20 cellular contexts compared by ENCODE assay signal in the genomic region with DNA sequence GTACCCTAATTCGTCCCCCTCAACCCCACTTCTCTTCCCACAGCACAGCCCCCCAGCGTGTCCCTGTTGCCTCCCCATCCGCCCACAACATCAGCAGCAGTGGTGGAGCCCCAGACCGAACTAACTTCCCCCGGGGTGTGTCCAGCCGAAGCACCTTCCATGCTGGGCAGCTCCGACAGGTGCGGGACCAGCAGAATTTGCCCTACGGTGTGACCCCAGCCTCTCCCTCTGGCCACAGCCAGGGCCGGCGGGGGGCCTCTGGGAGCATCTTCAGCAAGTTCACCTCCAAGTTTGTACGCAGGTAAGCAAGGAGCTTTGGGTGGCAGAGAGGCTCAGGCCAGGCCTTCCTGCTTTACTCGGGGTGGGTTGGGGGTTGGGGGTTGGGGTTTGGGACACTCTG. TPM values are rescaled to one million over a fixed set of nuclear protein-coding genes. Genes with fewer than 3 reads are reported as not detected.
"Had no signal": no experiment of that assay in that cellular context is flagged by ENCODE, and none has a peak within 500 bp of the region (broad histone marks: within the 10 kb centered on the region; RNA-seq: fewer than 3 reads in every experiment).

No MANE protein-coding gene starts in this region.

- H3K9me3 Mint-ChIP-seq: activated naive CD4-positive, alpha-beta T cell treated with anti-CD3 and anti-CD28 coated beads, Interleukin-2, amount 50 U/mL, for 24 hours; dendritic cell treated with granulocyte-macrophage colony-stimulating factor and Interleukin-4, amounts not matched to agents 40 ng/mL and 50 ng/mL, for 4 days; mesothelial cell of epicardium; naive thymus-derived CD8-positive, alpha-beta T cell; T-cell; T-helper 2 cell treated with Interferon-gamma antibody and Interleukin-4, amounts not matched to agents 5 μg/mL and 100 μg/mL, for 36 hours had no signal

- H3K27me3 ChIP-seq: foreskin keratinocyte, spleen had no signal

- H3K4me3 ChIP-seq: spleen had no signal

- H3K4me3 Mint-ChIP-seq: activated naive CD4-positive, alpha-beta T cell treated with anti-CD3 and anti-CD28 coated beads, Interleukin-2, amount 50 U/mL, for 24 hours; dendritic cell treated with granulocyte-macrophage colony-stimulating factor and Interleukin-4, amounts not matched to agents 40 ng/mL and 50 ng/mL, for 4 days; immature natural killer cell; mesothelial cell of epicardium; naive thymus-derived CD8-positive, alpha-beta T cell; T-cell; T-helper 2 cell treated with Interferon-gamma antibody and Interleukin-4, amounts not matched to agents 5 μg/mL and 100 μg/mL, for 36 hours had no signal

- DNase-seq: activated CD4-positive, alpha-beta T cell treated with anti-CD3 and anti-CD28 coated beads for 1 hour; activated gamma-delta T cell treated with Interleukin-2 at 50 U/mL for 16 hours; activated T-cell treated with anti-CD3 and anti-CD28 coated beads, Interleukin-2, amount 50 U/mL, for 1 hour; cerebellar nuclear complex; effector CD8-positive, alpha-beta T cell; foreskin keratinocyte; immature natural killer cell; naive thymus-derived CD8-positive, alpha-beta T cell; retina; spleen; stimulated activated CD4-positive, alpha-beta T cell treated with anti-CD3 and anti-CD28 coated beads, Interleukin-4, amount 100 ng/mL, for 1 hour; stimulated activated naive CD4-positive, alpha-beta T cell treated with Interleukin-2 at 50 U/mL for 16 hours; T-cell; trophoblast cell; WERI-Rb-1 had no signal

- H3K27ac ChIP-seq: foreskin keratinocyte, spleen, WERI-Rb-1 had no signal

- H3K27ac Mint-ChIP-seq: activated naive CD4-positive, alpha-beta T cell treated with anti-CD3 and anti-CD28 coated beads, Interleukin-2, amount 50 U/mL, for 24 hours; dendritic cell treated with granulocyte-macrophage colony-stimulating factor and Interleukin-4, amounts not matched to agents 40 ng/mL and 50 ng/mL, for 4 days; mesothelial cell of epicardium; progenitor cell of endocrine pancreas; T-cell; T-helper 2 cell treated with Interferon-gamma antibody and Interleukin-4, amounts not matched to agents 5 μg/mL and 100 μg/mL, for 36 hours had no signal

- H3K9me3 ChIP-seq: spleen had no signal

- H3K27me3 Mint-ChIP-seq: activated naive CD4-positive, alpha-beta T cell treated with anti-CD3 and anti-CD28 coated beads, Interleukin-2, amount 50 U/mL, for 24 hours; dendritic cell treated with granulocyte-macrophage colony-stimulating factor and Interleukin-4, amounts not matched to agents 40 ng/mL and 50 ng/mL, for 4 days; naive thymus-derived CD8-positive, alpha-beta T cell; progenitor cell of endocrine pancreas; T-cell had no signal

- H3K4me1 ChIP-seq: foreskin keratinocyte had no signal

RNA-seq across cellular contexts. Expression of gene RCOR2, which starts 12.2 kb away (rescaled TPM):
- total RNA-seq: naive thymus-derived CD8-positive, alpha-beta T cell had no signal
